Comparison of ENCODE assay signal across 1 cellular context in genomic region chr17:57922745-57923144, GRCh38. TPM values are rescaled to one million over a fixed set of nuclear protein-coding genes. Genes with fewer than 3 reads are reported as not detected.
"Had no signal": no experiment of that assay in that cellular context is flagged by ENCODE, and none has a peak within 500 bp of the region (broad histone marks: within the 10 kb centered on the region; RNA-seq: fewer than 3 reads in every experiment).

No MANE protein-coding gene starts in this region.

RNA-seq across cellular contexts. Expression of gene CUEDC1, which starts 32.5 kb away (rescaled TPM):
- total RNA-seq: activated T-helper 1 cell treated with anti-CD3 and anti-CD28 coated beads, Interleukin-12 subunit alpha, Interleukin-12 subunit beta, Interleukin-2, Interleukin-4 antibody, amounts not matched to agents 30 ng/mL and 10 ng/mL and 1 ng/mL, durations not matched to agents 14 hours and 24 hours and 36 hours had no signal
